Comparison of ENCODE assay signal across 30 cellular contexts in the genomic region with DNA sequence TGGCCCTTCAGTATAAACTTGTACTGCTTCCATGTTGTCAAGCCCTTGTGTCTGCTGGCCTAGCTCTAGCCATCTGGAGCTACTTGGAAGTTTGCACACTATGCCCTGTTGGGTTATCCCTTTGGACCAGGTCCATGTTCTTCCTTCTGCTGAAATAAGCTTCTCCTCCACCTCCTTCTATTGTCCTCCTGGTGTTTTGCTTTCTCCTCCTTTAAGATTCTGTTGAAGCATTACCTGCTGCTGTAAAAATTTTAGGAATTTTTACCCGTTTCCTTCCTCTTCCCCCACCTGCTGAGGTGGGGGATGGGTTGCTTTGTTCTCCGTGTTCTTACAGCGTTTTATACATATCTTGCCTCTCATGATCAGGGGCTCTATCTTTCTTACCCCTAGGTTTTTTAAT. TPM values are rescaled to one million over a fixed set of nuclear protein-coding genes. Genes with fewer than 3 reads are reported as not detected.
DNase-seq lines count a peak whose midpoint lies in the region; TF ChIP-seq lines count a peak whose summit lies in the region.
"Had no signal": no experiment of that assay in that cellular context is flagged by ENCODE, and none has a peak within 500 bp of the region (broad histone marks: within the 10 kb centered on the region; RNA-seq: fewer than 3 reads in every experiment).

No MANE protein-coding gene starts in this region.

- WGBS in mesendoderm (ENCODE audit: extremely low coverage, insufficient coverage, low lambda C conversion rate): no CpG with 5 or more reads among the region's 3 CpGs

- H3K4me1 Mint-ChIP-seq in Caco-2 (ENCODE audit: low read depth, unreplicated experiment): peaks cover 23% of the 10 kb centered on the region
- no peaks in the 10 kb centered on the region for H3K4me1 Mint-ChIP-seq in glutamatergic neuron (ENCODE audit: low read depth, unreplicated experiment)
- H3K4me1 Mint-ChIP-seq: activated naive CD8-positive, alpha-beta T cell treated with anti-CD3 and anti-CD28 coated beads, Interleukin-2, amount 50 U/mL, for 24 hours; memory B cell; stimulated activated effector memory CD8-positive, alpha-beta T cell treated with anti-CD3 and anti-CD28 coated beads, Interleukin-12 subunit alpha, Interleukin-12 subunit beta, amount 100 ng/mL, for 72 hours; T-helper 17 cell had no signal

- no peak overlapping the region for H3K4me2 ChIP-seq in mesendoderm (ENCODE audit: low read length)

- no peaks in the 10 kb centered on the region for H3K79me1 ChIP-seq in mesendoderm (ENCODE audit: low read length)

- DNase-seq in Caco-2: no peak
- no peak for DNase-seq in glutamatergic neuron
- DNase-seq in mesendoderm: peak; percentile 97
- DNase-seq in NCI-H128 (lab: John Stamatoyannopoulos, UW; ENCODE audit: unreplicated experiment): no peak
- no peak for DNase-seq in DMS79 (lab: John Stamatoyannopoulos, UW)
- no peak for DNase-seq in DMS114 treated with DMSO at 0.1 percent for 48 hours (lab: John Stamatoyannopoulos, UW; ENCODE audit: unreplicated experiment)
- no peak for DNase-seq in NCI-H345 treated with DMSO at 0.1 percent for 48 hours (lab: John Stamatoyannopoulos, UW; ENCODE audit: unreplicated experiment)
- DNase-seq: activated CD4-positive, alpha-beta T cell treated with anti-CD3 and anti-CD28 coated beads, Interleukin-2, amount 50 U/mL, for 4 hours; activated naive CD8-positive, alpha-beta T cell treated with anti-CD3 and anti-CD28 coated beads, Interleukin-2, amount 50 U/mL, for 24 hours; activated T-cell treated with anti-CD3 and anti-CD28 coated beads, Interleukin-2, amount 50 U/mL, for 72 hours; Calu3; effector CD8-positive, alpha-beta T cell; heart left ventricle; left lung; NCI-H1092 treated with DMSO at 0.1 percent for 48 hours; NCI-H187 treated with DMSO at 0.1 percent for 48 hours; NCI-H526; ovary; T-helper 17 cell; upper lobe of left lung had no signal

- no peak for TF ChIP-seq CTCF in Caco-2 (IDR thresholded peaks at IDR 0.05; ENCODE audit: insufficient read depth in 1 of 2, low read depth in 1 of 2, low read length in 1 of 2, severe bottlenecking in 1 of 2, unreplicated experiment in 1 of 2)
- TF ChIP-seq CTCF in glutamatergic neuron (IDR thresholded peaks at IDR 0.05; ENCODE audit: partially characterized antibody, unreplicated experiment): no peak

- peak overlapping the region; percentile 61 for H3K56ac ChIP-seq in mesendoderm (ENCODE audit: low read length)

- no peak for TF ChIP-seq RAD21 in Ishikawa (IDR thresholded peaks at IDR 0.05; ENCODE audit: low read depth)

- H3K4me1 ChIP-seq in Caco-2 (0 out of 2 replicates have a peak, but pooled peaks cover 11% of the 10 kb centered on the region), mesendoderm (ENCODE audit: control insufficient read depth, low read depth, low read length) (peaks cover 6% of the 10 kb centered on the region)
- H3K4me1 ChIP-seq: heart left ventricle, left lung, upper lobe of left lung had no signal

- no peaks in the 10 kb centered on the region for H3K27me3 ChIP-seq in Caco-2 (replicated peaks; ENCODE audit: control insufficient read depth, insufficient read depth, low read length)
- H3K27me3 ChIP-seq in mesendoderm (ENCODE audit: insufficient read depth, low read length, poor library complexity): no peaks in the 10 kb centered on the region
- H3K27me3 ChIP-seq: heart left ventricle, left lung, ovary, upper lobe of left lung had no signal

- no peaks in the 10 kb centered on the region for H3K36me3 Mint-ChIP-seq in Caco-2 (ENCODE audit: insufficient read depth, unreplicated experiment)
- H3K36me3 Mint-ChIP-seq in glutamatergic neuron (ENCODE audit: unreplicated experiment): peaks cover 10% of the 10 kb centered on the region
- H3K36me3 Mint-ChIP-seq: memory B cell; stimulated activated effector memory CD8-positive, alpha-beta T cell treated with anti-CD3 and anti-CD28 coated beads, Interleukin-12 subunit alpha, Interleukin-12 subunit beta, amount 100 ng/mL, for 72 hours had no signal

- peak overlapping the region; percentile 62 for H3K4ac ChIP-seq in mesendoderm (ENCODE audit: low read depth, low read length)

- no peaks in the 10 kb centered on the region for H3K27me3 Mint-ChIP-seq in Caco-2 (ENCODE audit: insufficient read depth, unreplicated experiment)
- H3K27me3 Mint-ChIP-seq in glutamatergic neuron (ENCODE audit: unreplicated experiment): peaks cover 3% of the 10 kb centered on the region
- H3K27me3 Mint-ChIP-seq: activated naive CD8-positive, alpha-beta T cell treated with anti-CD3 and anti-CD28 coated beads, Interleukin-2, amount 50 U/mL, for 24 hours; memory B cell; T-helper 17 cell had no signal

- POLR2A ChIA-PET in Caco-2 (lab: Charles Lee): no interaction called here

- H3K23ac ChIP-seq in mesendoderm (ENCODE audit: low read length): no peak overlapping the region

- no peak overlapping the region for H2BK15ac ChIP-seq in mesendoderm (replicated peaks; ENCODE audit: low read depth)

- peak overlapping the region; percentile 68 for H3K27ac ChIP-seq in mesendoderm (ENCODE audit: low read depth, low read length)
- H3K27ac ChIP-seq: coronary artery, heart left ventricle, left lung, ovary, upper lobe of left lung had no signal

- H3K9me3 Mint-ChIP-seq in Caco-2 (ENCODE audit: unreplicated experiment) (peaks cover 37% of the 10 kb centered on the region), glutamatergic neuron (ENCODE audit: unreplicated experiment) (peaks cover 6% of the 10 kb centered on the region)

- no peak overlapping the region for H4K8ac ChIP-seq in mesendoderm (ENCODE audit: low read depth, low read length)

- H2BK5ac ChIP-seq in mesendoderm (ENCODE audit: low read length): peak overlapping the region; percentile 84

- no peak overlapping the region for H3K9ac ChIP-seq in mesendoderm (ENCODE audit: low read length)

- H2AK5ac ChIP-seq in mesendoderm (ENCODE audit: low read length): no peak overlapping the region

- CTCF ChIA-PET in Caco-2 (lab: Charles Lee): no interaction called here

- H3K4me3 Mint-ChIP-seq in Caco-2 (ENCODE audit: unreplicated experiment) (no peak overlapping the region), glutamatergic neuron (ENCODE audit: unreplicated experiment) (no peak overlapping the region)
- H3K4me3 Mint-ChIP-seq: activated naive CD8-positive, alpha-beta T cell treated with anti-CD3 and anti-CD28 coated beads, Interleukin-2, amount 50 U/mL, for 24 hours; activated T-cell treated with anti-CD3 and anti-CD28 coated beads, Interleukin-2, amount 50 U/mL, for 72 hours; memory B cell; stimulated activated effector memory CD8-positive, alpha-beta T cell treated with anti-CD3 and anti-CD28 coated beads, Interleukin-12 subunit alpha, Interleukin-12 subunit beta, amount 100 ng/mL, for 72 hours; T-helper 17 cell had no signal

- BruUV-seq in Caco-2 (replicated peaks; lab: Mats Ljungman, UMichigan): no TSS peak

- no peaks in the 10 kb centered on the region for H3K9me3 ChIP-seq in Caco-2
- H3K9me3 ChIP-seq: ovary had no signal

- H3K18ac ChIP-seq in mesendoderm (ENCODE audit: low read length): peak overlapping the region; percentile 93

- H3K4me3 ChIP-seq in Caco-2 (ENCODE audit: low read depth, low read length) (no peak overlapping the region), mesendoderm (ENCODE audit: low read length) (no peak overlapping the region)
- H3K4me3 ChIP-seq: coronary artery, HAP-1, heart left ventricle, K562, left lung, ovary, upper lobe of left lung had no signal

- TF ChIP-seq EP300 in Ishikawa (IDR thresholded peaks at IDR 0.05; ENCODE audit: borderline replicate concordance): peak; percentile 58; the same call in 1 of the 2 replicates

- H3K36me3 ChIP-seq in Caco-2 (ENCODE audit: control insufficient read depth, insufficient read depth, low read length): no peaks in the 10 kb centered on the region
- no peaks in the 10 kb centered on the region for H3K36me3 ChIP-seq in mesendoderm (ENCODE audit: control insufficient read depth, insufficient read depth, low read length)
- H3K36me3 ChIP-seq: HAP-1, heart left ventricle, left lung, ovary, upper lobe of left lung had no signal

- peak overlapping the region; percentile 25 for H3K27ac Mint-ChIP-seq in Caco-2 (ENCODE audit: unreplicated experiment)
- peak overlapping the region; percentile 23 for H3K27ac Mint-ChIP-seq in glutamatergic neuron (ENCODE audit: unreplicated experiment)
- H3K27ac Mint-ChIP-seq: activated naive CD8-positive, alpha-beta T cell treated with anti-CD3 and anti-CD28 coated beads, Interleukin-2, amount 50 U/mL, for 24 hours; activated T-cell treated with anti-CD3 and anti-CD28 coated beads, Interleukin-2, amount 50 U/mL, for 72 hours; memory B cell; stimulated activated effector memory CD8-positive, alpha-beta T cell treated with anti-CD3 and anti-CD28 coated beads, Interleukin-12 subunit alpha, Interleukin-12 subunit beta, amount 100 ng/mL, for 72 hours; T-helper 17 cell had no signal

- H4K5ac ChIP-seq in mesendoderm (ENCODE audit: low read length): no peak overlapping the region

- intact Hi-C loops in Caco-2 (cut with micrococcal nuclease; ENCODE audit: unreplicated experiment): loop anchor here (10.0 kb wide), 1 partner anchor 56 kb away; no protein-coding TSS in a partner anchor

- H3K79me2 ChIP-seq in mesendoderm (ENCODE audit: control insufficient read depth, insufficient read depth, low read length): no peaks in the 10 kb centered on the region

- peak overlapping the region; percentile 63 for H2BK120ac ChIP-seq in mesendoderm (ENCODE audit: low read depth, low read length)

TF ChIP-seq in Ishikawa, 13 proteins besides CTCF, POLR2A, EP300 and RAD21 (continues in another document):
- TF ChIP-seq, protein P1, sequence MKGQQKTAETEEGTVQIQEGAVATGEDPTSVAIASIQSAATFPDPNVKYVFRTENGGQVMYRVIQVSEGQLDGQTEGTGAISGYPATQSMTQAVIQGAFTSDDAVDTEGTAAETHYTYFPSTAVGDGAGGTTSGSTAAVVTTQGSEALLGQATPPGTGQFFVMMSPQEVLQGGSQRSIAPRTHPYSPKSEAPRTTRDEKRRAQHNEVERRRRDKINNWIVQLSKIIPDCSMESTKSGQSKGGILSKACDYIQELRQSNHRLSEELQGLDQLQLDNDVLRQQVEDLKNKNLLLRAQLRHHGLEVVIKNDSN (IDR thresholded peaks at IDR 0.05): no peak
- no peak for TF ChIP-seq YY1 (IDR thresholded peaks at IDR 0.05; ENCODE audit: low read depth)
- TF ChIP-seq TCF12 (IDR thresholded peaks at IDR 0.05; ENCODE audit: low read depth): peak; percentile 34; the same call in 1 of the 2 replicates
- TF ChIP-seq TEAD4 (IDR thresholded peaks at IDR 0.05): peak; percentile 79
- no peak for TF ChIP-seq CEBPB (IDR thresholded peaks at IDR 0.05)
- TF ChIP-seq FOXM1 (IDR thresholded peaks at IDR 0.05; ENCODE audit: borderline replicate concordance, low read depth): no peak
- no peak for TF ChIP-seq TAF1 (IDR thresholded peaks at IDR 0.05; ENCODE audit: low read depth)

RNA-seq across cellular contexts. Expression of a gene that starts 51.7 kb away (rescaled TPM):
- total RNA-seq in Caco-2 (2022) (not detected in 2 replicates), glutamatergic neuron (ENCODE audit: unreplicated experiment) (2.8 TPM)
- polyA plus RNA-seq in mesendoderm (2013, experiment 1 of 2): 12.0 TPM
- 12.7 TPM for polyA plus RNA-seq in mesendoderm (2013, experiment 2 of 2)
- total RNA-seq: A172, cardiac septum, Right ventricle myocardium inferior, subcutaneous adipose tissue had no signal
- polyA plus RNA-seq: heart left ventricle had no signal
